ENCODE assay signal across 21 cellular contexts in genomic region chr5:68544091-68544655, GRCh38.
"Had no signal": no experiment of that assay in that cellular context is flagged by ENCODE, and none has a peak within 500 bp of the region (broad histone marks: within the 10 kb centered on the region; RNA-seq: fewer than 3 reads in every experiment).

No MANE protein-coding gene starts in this region.

- H3K36me3 Mint-ChIP-seq: activated naive CD8-positive, alpha-beta T cell treated with anti-CD3 and anti-CD28 coated beads for 36 hours; naive thymus-derived CD8-positive, alpha-beta T cell had no signal

- H3K27ac Mint-ChIP-seq: activated B cell treated with CpG ODN at 0.5 μM for 24 hours; activated CD8-positive, alpha-beta T cell treated with anti-CD3 and anti-CD28 coated beads, Interleukin-2, amount 10 ng/mL, durations not matched to agents 7 days and 5 days; activated naive CD8-positive, alpha-beta T cell treated with anti-CD3 and anti-CD28 coated beads for 36 hours; activated T-helper 1 cell treated with anti-CD3 and anti-CD28 coated beads, Interleukin-12 subunit alpha, Interleukin-12 subunit beta, Interleukin-2, Interleukin-4 antibody, amounts not matched to agents 30 ng/mL and 10 ng/mL and 1 ng/mL, durations not matched to agents 14 hours and 24 hours and 36 hours had no signal

- H3K36me3 ChIP-seq: gastroesophageal sphincter, heart right ventricle, upper lobe of left lung had no signal

- H3K9me3 ChIP-seq: body of pancreas, gastroesophageal sphincter, heart right ventricle, upper lobe of left lung had no signal

- H3K9me3 Mint-ChIP-seq: activated B cell treated with CpG ODN at 0.5 μM for 24 hours; activated naive CD8-positive, alpha-beta T cell treated with anti-CD3 and anti-CD28 coated beads for 36 hours; activated T-helper 1 cell treated with anti-CD3 and anti-CD28 coated beads, Interleukin-12 subunit alpha, Interleukin-12 subunit beta, Interleukin-2, Interleukin-4 antibody, amounts not matched to agents 30 ng/mL and 10 ng/mL and 1 ng/mL, durations not matched to agents 14 hours and 24 hours and 36 hours; central memory CD8-positive, alpha-beta T cell; naive thymus-derived CD8-positive, alpha-beta T cell had no signal

- H3K4me3 ChIP-seq: body of pancreas, gastroesophageal sphincter, heart right ventricle, upper lobe of left lung had no signal

- H3K4me3 Mint-ChIP-seq: activated CD8-positive, alpha-beta T cell treated with anti-CD3 and anti-CD28 coated beads, Interleukin-2, amount 10 ng/mL, durations not matched to agents 7 days and 5 days; activated naive CD8-positive, alpha-beta T cell treated with anti-CD3 and anti-CD28 coated beads for 36 hours; activated T-helper 1 cell treated with anti-CD3 and anti-CD28 coated beads, Interleukin-12 subunit alpha, Interleukin-12 subunit beta, Interleukin-2, Interleukin-4 antibody, amounts not matched to agents 30 ng/mL and 10 ng/mL and 1 ng/mL, durations not matched to agents 14 hours and 24 hours and 36 hours; central memory CD8-positive, alpha-beta T cell had no signal

- H3K4me1 Mint-ChIP-seq: central memory CD8-positive, alpha-beta T cell had no signal

- DNase-seq: activated B cell treated with CpG ODN at 0.5 μM for 24 hours; activated CD4-positive, alpha-beta T cell treated with anti-CD3 and anti-CD28 coated beads for 48 hours; activated CD8-positive, alpha-beta memory T cell treated with anti-CD3 and anti-CD28 coated beads, Interleukin-2, amount 50 U/mL, for 48 hours; activated CD8-positive, alpha-beta T cell treated with anti-CD3 and anti-CD28 coated beads, Interleukin-2, amount 10 ng/mL, durations not matched to agents 7 days and 5 days; activated naive CD8-positive, alpha-beta T cell treated with anti-CD3 and anti-CD28 coated beads for 36 hours; amygdala; body of pancreas; cortex of kidney; effector CD8-positive, alpha-beta T cell; heart right ventricle; naive thymus-derived CD8-positive, alpha-beta T cell; nucleus accumbens; small intestine; stimulated activated CD4-positive, alpha-beta T cell treated with anti-CD3 and anti-CD28 coated beads, Interleukin-4, amount 100 ng/mL, for 24 hours; stimulated activated naive CD4-positive, alpha-beta T cell; substantia nigra; T-helper 2 cell; upper lobe of left lung had no signal

- H3K27me3 ChIP-seq: body of pancreas, upper lobe of left lung had no signal

- H3K27ac ChIP-seq: body of pancreas, gastroesophageal sphincter, heart right ventricle, upper lobe of left lung had no signal

- ATAC-seq: activated CD8-positive, alpha-beta T cell treated with anti-CD3 and anti-CD28 coated beads, Interleukin-2, amount 10 ng/mL, durations not matched to agents 7 days and 5 days; body of pancreas; gastroesophageal sphincter; naive thymus-derived CD8-positive, alpha-beta T cell had no signal

- H3K4me1 ChIP-seq: body of pancreas, gastroesophageal sphincter, upper lobe of left lung had no signal
